12 cellular contexts compared by ENCODE assay signal in genomic region chr2:237257471-237257951, GRCh38.
A peak's percentile ranks its signal among the peaks of the same experiment; 100 is the strongest.
DNase-seq lines count a peak whose midpoint lies in the region; ATAC-seq and TF ChIP-seq lines count a peak whose summit lies in the region.
"Had no signal": no experiment of that assay in that cellular context is flagged by ENCODE, and none has a peak within 500 bp of the region (broad histone marks: within the 10 kb centered on the region; RNA-seq: fewer than 3 reads in every experiment).

No MANE protein-coding gene starts in this region.

- no peak for TF ChIP-seq POLR2A in suprapubic skin (IDR thresholded peaks at IDR 0.05)

- H3K27me3 ChIP-seq in right cardiac atrium (ENCODE audit: control insufficient read depth, insufficient read depth) (no peaks in the 10 kb centered on the region), suprapubic skin (no peaks in the 10 kb centered on the region)

- TF ChIP-seq CTCF in cardiac fibroblast (IDR thresholded peaks at IDR 0.05; ENCODE audit: low read depth, low read length) (no peak), suprapubic skin (IDR thresholded peaks at IDR 0.05) (no peak)

- H3K4me3 ChIP-seq in cardiac fibroblast (replicated peaks in 1 of 2; ENCODE audit: low read depth in 2 of 2, low read length in 2 of 2) (no peak overlapping the region), right cardiac atrium (ENCODE audit: low read length) (no peak overlapping the region), suprapubic skin (no peak overlapping the region)

- H3K4me1 ChIP-seq in right cardiac atrium (ENCODE audit: control insufficient read depth, insufficient read depth, low read length) (no peaks in the 10 kb centered on the region), suprapubic skin (peaks cover 35% of the 10 kb centered on the region)

- DNase-seq in GM04504 (ENCODE audit: low read depth) (peak; percentile 81), cardiac fibroblast (ENCODE audit: low read depth in 2 of 2) (peak; percentile 64 to 88), right cardiac atrium (peak; percentile 32 to 74 (median 63)), suprapubic skin (ENCODE audit: low spot score in 2 of 2) (no peak), HK-2 (ENCODE audit: unreplicated experiment) (no peak), NOMO-1 (lab: John Stamatoyannopoulos, UW; ENCODE audit: unreplicated experiment in 2 of 2) (no peak)
- DNase-seq: CD8-positive, alpha-beta T cell; NCI-H2081; stimulated activated CD4-positive, alpha-beta T cell treated with anti-CD3 and anti-CD28 coated beads, Interleukin-4, amount 100 ng/mL, for 4 hours had no signal

- no peaks in the 10 kb centered on the region for H3K36me3 ChIP-seq in suprapubic skin

- ATAC-seq in right cardiac atrium (peak; percentile 74 to 82), HG03442 (IDR thresholded peaks at IDR 0.05; ENCODE audit: unreplicated experiment) (no peak), HG03097 (IDR thresholded peaks at IDR 0.05; ENCODE audit: low FRiP score, unreplicated experiment) (no peak)
- ATAC-seq: CD8-positive, alpha-beta T cell; left colon had no signal

- H3K9me3 ChIP-seq in right cardiac atrium (ENCODE audit: control insufficient read depth, low read length) (no peaks in the 10 kb centered on the region), suprapubic skin (no peaks in the 10 kb centered on the region)

- intact Hi-C loops in right cardiac atrium (cut with DNase I): no loop called here

- H3K27ac ChIP-seq in right cardiac atrium (ENCODE audit: low read length) (no peak overlapping the region), suprapubic skin (peak overlapping the region; percentile 80)

- 40% methylated on average over 10 of the region's 10 CpGs for WGBS in right cardiac atrium
- 49% methylated on average over 10 of the region's 10 CpGs for WGBS in suprapubic skin

- no peak for TF ChIP-seq EP300 in suprapubic skin (IDR thresholded peaks at IDR 0.05)

Comparison
In these comparisons a context has a peak if more than half of its experiments do, and no peak if none do; other contexts are left out.
1. DNase-seq: peak in GM04504 (single experiment), cardiac fibroblast (2 of 2) and right cardiac atrium (3 of 3); none in suprapubic skin (0 of 2), HK-2 (single experiment) and NOMO-1 (0 of 2).
2. ATAC-seq: peak in right cardiac atrium (2 of 2); none in HG03442 (single experiment) and HG03097 (single experiment).